ENCODE assay signal across 8 cellular contexts in genomic region chr5:117455236-117456233, GRCh38.
DNase-seq lines count a peak whose midpoint lies in the region; ATAC-seq and TF ChIP-seq lines count a peak whose summit lies in the region.

No MANE protein-coding gene starts in this region.

- ATAC-seq in HG03520 (IDR thresholded peaks at IDR 0.05; ENCODE audit: unreplicated experiment) (peak; percentile 27), left lobe of liver (peak; percentile 60), omental fat pad (ENCODE audit: low FRiP score) (no peak)

- DNase-seq in DMS53 treated with DMSO at 0.1 percent for 48 hours (lab: John Stamatoyannopoulos, UW; ENCODE audit: unreplicated experiment) (peak; percentile 73), GM20000 (ENCODE audit: low spot score) (peak; percentile 2), left lobe of liver (ENCODE audit: low spot score) (no peak), omental fat pad (ENCODE audit: low spot score) (no peak), NCI-H2171 (lab: John Stamatoyannopoulos, UW) (no peak)
- peak; percentile 16 for DNase-seq in activated T-cell treated with anti-CD3 and anti-CD28 coated beads, Interleukin-2, amount 50 U/mL, for 48 hours
- no peak for DNase-seq in activated CD4-positive, CD25-positive, alpha-beta regulatory T cell (lab: John Stamatoyannopoulos, UW)

- TF ChIP-seq CTCF in GM20000 (IDR thresholded peaks at IDR 0.05; ENCODE audit: extremely low read depth, missing control alignments) (no peak), omental fat pad (IDR thresholded peaks at IDR 0.05) (no peak)

Comparison
In these comparisons a context has a peak if more than half of its experiments do, and no peak if none do; other contexts are left out.
1. DNase-seq: peak in DMS53 treated with DMSO at 0.1 percent for 48 hours (single experiment), GM20000 (single experiment) and activated T-cell treated with anti-CD3 and anti-CD28 coated beads, Interleukin-2, amount 50 U/mL, for 48 hours (2 of 2); none in left lobe of liver (single experiment), omental fat pad (single experiment), NCI-H2171 (single experiment) and activated CD4-positive, CD25-positive, alpha-beta regulatory T cell (0 of 4).